ENCODE assay signal across 1 cellular context in genomic region chr5:42547894-42548293, GRCh38.
TF ChIP-seq lines count a peak whose summit lies in the region.

No MANE protein-coding gene starts in this region.

TF ChIP-seq in HepG2, 621 proteins besides CTCF, POLR2A, EP300 and RAD21 (continued from another document):
- TF ChIP-seq UBTF (CRISPR knock-in tag; IDR thresholded peaks at IDR 0.05) (no peak), HNRNPK (IDR thresholded peaks at IDR 0.05; ENCODE audit: low read depth, low read length, poor library complexity, severe bottlenecking) (no peak), ZSCAN31 (CRISPR knock-in tag; IDR thresholded peaks at IDR 0.05; ENCODE audit: low read depth) (no peak), RBFOX2 (IDR thresholded peaks at IDR 0.05; ENCODE audit: low read depth, low read length) (no peak), KDM5B (CRISPR knock-in tag; IDR thresholded peaks at IDR 0.05; ENCODE audit: borderline replicate concordance) (no peak), RFX1 (IDR thresholded peaks at IDR 0.05) (no peak), BCLAF1 (IDR thresholded peaks at IDR 0.05) (no peak), MED1 (CRISPR knock-in tag; IDR thresholded peaks at IDR 0.05) (no peak), HMGXB3 (CRISPR knock-in tag; IDR thresholded peaks at IDR 0.05; ENCODE audit: borderline replicate concordance) (no peak), ZNF253 (CRISPR knock-in tag; IDR thresholded peaks at IDR 0.05; ENCODE audit: borderline replicate concordance) (no peak), FOXP4 (CRISPR knock-in tag; IDR thresholded peaks at IDR 0.05) (no peak), HMG20A (CRISPR knock-in tag; IDR thresholded peaks at IDR 0.05; ENCODE audit: borderline replicate concordance) (no peak)
